ENCODE assay signal across 17 cellular contexts in genomic region chr10:79488870-79489269, GRCh38. TPM values are rescaled to one million over a fixed set of nuclear protein-coding genes. Genes with fewer than 3 reads are reported as not detected.
A peak's percentile ranks its signal among the peaks of the same experiment; 100 is the strongest.
DNase-seq lines count a peak whose midpoint lies in the region; ATAC-seq and TF ChIP-seq lines count a peak whose summit lies in the region.
"Had no signal": no experiment of that assay in that cellular context is flagged by ENCODE, and none has a peak within 500 bp of the region (broad histone marks: within the 10 kb centered on the region; RNA-seq: fewer than 3 reads in every experiment).

No MANE protein-coding gene starts in this region.

- H3K27me3 Mint-ChIP-seq in activated CD4-positive, alpha-beta T cell treated with anti-CD3 and anti-CD28 coated beads for 36 hours = peaks cover 2% of the 10 kb centered on the region
- H3K27me3 Mint-ChIP-seq in activated CD4-positive, alpha-beta T cell treated with anti-CD3 and anti-CD28 coated beads, Interleukin-2, amount 10 ng/mL, durations not matched to agents 7 days and 5 days = peaks cover 2% of the 10 kb centered on the region
- H3K27me3 Mint-ChIP-seq: CD4-positive, alpha-beta memory T cell had no signal

- intact Hi-C loops in activated CD4-positive, alpha-beta T cell treated with anti-CD3 and anti-CD28 coated beads for 36 hours (cut with DNase I, micrococcal nuclease) = no loop called here
- intact Hi-C loops in lower lobe of right lung (cut with DNase I) = no loop called here

- peak; percentile 33 for ATAC-seq in activated CD4-positive, alpha-beta T cell treated with anti-CD3 and anti-CD28 coated beads for 36 hours
- ATAC-seq in lower lobe of right lung = no peak
- ATAC-seq: WTC11 had no signal

- no peaks in the 10 kb centered on the region for H3K27me3 ChIP-seq in lower lobe of right lung (ENCODE audit: low read depth)
- no peaks in the 10 kb centered on the region for H3K27me3 ChIP-seq in tibial nerve
- H3K27me3 ChIP-seq in MG63 = no peaks in the 10 kb centered on the region
- H3K27me3 ChIP-seq: body of pancreas had no signal

- TF ChIP-seq POLR2A in tibial nerve (IDR thresholded peaks at IDR 0.05) = no peak

- TF ChIP-seq CTCF in lower lobe of right lung (IDR thresholded peaks at IDR 0.05) (no peak), tibial nerve (IDR thresholded peaks at IDR 0.05) (no peak)

- H3K9me3 ChIP-seq in lower lobe of right lung (no peaks in the 10 kb centered on the region), tibial nerve (no peaks in the 10 kb centered on the region), MG63 (no peaks in the 10 kb centered on the region)
- H3K9me3 ChIP-seq: body of pancreas had no signal

- no peak overlapping the region for H3K4me3 Mint-ChIP-seq in activated CD4-positive, alpha-beta T cell treated with anti-CD3 and anti-CD28 coated beads for 36 hours
- no peak overlapping the region for H3K4me3 Mint-ChIP-seq in activated CD4-positive, alpha-beta T cell treated with anti-CD3 and anti-CD28 coated beads, Interleukin-2, amount 10 ng/mL, durations not matched to agents 7 days and 5 days
- H3K4me3 Mint-ChIP-seq: activated naive CD4-positive, alpha-beta T cell treated with anti-CD3 and anti-CD28 coated beads for 36 hours; CD4-positive, alpha-beta memory T cell; memory B cell; WTC11 had no signal

- H3K36me3 Mint-ChIP-seq in activated CD4-positive, alpha-beta T cell treated with anti-CD3 and anti-CD28 coated beads for 36 hours (ENCODE audit: low read depth) = no peaks in the 10 kb centered on the region
- no peaks in the 10 kb centered on the region for H3K36me3 Mint-ChIP-seq in activated CD4-positive, alpha-beta T cell treated with anti-CD3 and anti-CD28 coated beads, Interleukin-2, amount 10 ng/mL, durations not matched to agents 7 days and 5 days (ENCODE audit: low read depth)
- H3K36me3 Mint-ChIP-seq: CD4-positive, alpha-beta memory T cell; memory B cell; WTC11 had no signal

- no peak for TF ChIP-seq EP300 in tibial nerve (IDR thresholded peaks at IDR 0.05)

- no peaks in the 10 kb centered on the region for H3K9me3 Mint-ChIP-seq in activated CD4-positive, alpha-beta T cell treated with anti-CD3 and anti-CD28 coated beads for 36 hours (ENCODE audit: low read depth)
- H3K9me3 Mint-ChIP-seq in activated CD4-positive, alpha-beta T cell treated with anti-CD3 and anti-CD28 coated beads, Interleukin-2, amount 10 ng/mL, durations not matched to agents 7 days and 5 days = no peaks in the 10 kb centered on the region
- H3K9me3 Mint-ChIP-seq: activated naive CD4-positive, alpha-beta T cell treated with anti-CD3 and anti-CD28 coated beads for 36 hours; CD4-positive, alpha-beta memory T cell; memory B cell; WTC11 had no signal

- DNase-seq in activated CD4-positive, alpha-beta T cell treated with anti-CD3 and anti-CD28 coated beads for 36 hours = no peak
- DNase-seq in activated CD4-positive, alpha-beta T cell treated with anti-CD3 and anti-CD28 coated beads, Interleukin-2, amount 10 ng/mL, durations not matched to agents 7 days and 5 days = no peak
- DNase-seq in amniotic epithelial cell (ENCODE audit: low read depth) (peak; percentile 19), lower lobe of right lung (no peak), tibial nerve (ENCODE audit: low spot score in 2 of 2) (no peak), MG63 (no peak), NCI-H187 treated with DMSO at 0.1 percent for 48 hours (lab: John Stamatoyannopoulos, UW) (no peak), middle frontal gyrus (ENCODE audit: extremely low spot score, low spot score) (no peak)
- DNase-seq: activated CD8-positive, alpha-beta memory T cell treated with anti-CD3 and anti-CD28 coated beads, Interleukin-2, amount 50 U/mL, for 4 hours; activated naive CD4-positive, alpha-beta T cell treated with anti-CD3 and anti-CD28 coated beads for 36 hours; CD4-positive, alpha-beta memory T cell; NCI-H1930; NCI-H510A treated with DMSO at 0.1 percent for 48 hours; nucleus accumbens had no signal

- CTCF ChIA-PET in activated CD4-positive, alpha-beta T cell treated with anti-CD3 and anti-CD28 coated beads for 36 hours (lab: Charles Lee) = interaction anchor here (2.9 kb wide), 1 partner anchor 115 kb away, joined by 28 read pairs; no protein-coding TSS in a partner anchor
- CTCF ChIA-PET in activated CD4-positive, alpha-beta T cell treated with anti-CD3 and anti-CD28 coated beads, Interleukin-2, amount 10 ng/mL, durations not matched to agents 7 days and 5 days (lab: Charles Lee) = interaction anchor here (1.9 kb wide), 1 partner anchor 12 kb away, joined by 7 read pairs; no protein-coding TSS in a partner anchor

- H3K4me3 ChIP-seq in lower lobe of right lung (no peak overlapping the region), tibial nerve (no peak overlapping the region), MG63 (no peak overlapping the region)
- H3K4me3 ChIP-seq: body of pancreas had no signal

- H3K36me3 ChIP-seq in lower lobe of right lung (no peaks in the 10 kb centered on the region), tibial nerve (no peaks in the 10 kb centered on the region), MG63 (no peaks in the 10 kb centered on the region)

- H3K27ac Mint-ChIP-seq in activated CD4-positive, alpha-beta T cell treated with anti-CD3 and anti-CD28 coated beads for 36 hours = no peak overlapping the region
- no peak overlapping the region for H3K27ac Mint-ChIP-seq in activated CD4-positive, alpha-beta T cell treated with anti-CD3 and anti-CD28 coated beads, Interleukin-2, amount 10 ng/mL, durations not matched to agents 7 days and 5 days
- H3K27ac Mint-ChIP-seq: activated naive CD4-positive, alpha-beta T cell treated with anti-CD3 and anti-CD28 coated beads for 36 hours; memory B cell; WTC11 had no signal

- WGBS in tibial nerve, 2 donors = 77 to 91% methylated on average over 3 of the region's 3 CpGs

- H3K27ac ChIP-seq in lower lobe of right lung (peak overlapping the region; percentile 34), tibial nerve (peak overlapping the region in 3 of 4 donors; percentile 21 to 82 (median 60))

- H3K4me1 Mint-ChIP-seq in activated CD4-positive, alpha-beta T cell treated with anti-CD3 and anti-CD28 coated beads for 36 hours = no peaks in the 10 kb centered on the region
- H3K4me1 Mint-ChIP-seq in activated CD4-positive, alpha-beta T cell treated with anti-CD3 and anti-CD28 coated beads, Interleukin-2, amount 10 ng/mL, durations not matched to agents 7 days and 5 days = no peaks in the 10 kb centered on the region
- H3K4me1 Mint-ChIP-seq: CD4-positive, alpha-beta memory T cell had no signal

- POLR2A ChIA-PET in activated CD4-positive, alpha-beta T cell treated with anti-CD3 and anti-CD28 coated beads for 36 hours (lab: Charles Lee) = interaction anchor here (0.6 kb wide), 1 partner anchor 129 kb away, joined by 3 read pairs; no protein-coding TSS in a partner anchor
- POLR2A ChIA-PET in activated CD4-positive, alpha-beta T cell treated with anti-CD3 and anti-CD28 coated beads, Interleukin-2, amount 10 ng/mL, durations not matched to agents 7 days and 5 days (lab: Charles Lee) = no interaction called here

- H3K4me1 ChIP-seq in lower lobe of right lung (peaks cover 23% of the 10 kb centered on the region), tibial nerve (peaks cover 0 to 37% (median 14%) of the 10 kb centered on the region in 4 donors)
- H3K4me1 ChIP-seq: body of pancreas had no signal

RNA-seq across cellular contexts. Expression of gene EIF5AL1, which starts 23.5 kb away (rescaled TPM):
- total RNA-seq in activated CD4-positive, alpha-beta T cell treated with anti-CD3 and anti-CD28 coated beads for 36 hours = under 1 TPM; 0.18 to 0.46 TPM
- under 1 TPM; 0.06 to 0.37 TPM for total RNA-seq in activated CD4-positive, alpha-beta T cell treated with anti-CD3 and anti-CD28 coated beads, Interleukin-2, amount 10 ng/mL, durations not matched to agents 7 days and 5 days
- total RNA-seq in lower lobe of right lung (not detected), tibial nerve (under 1 TPM in 1 of 4 donors, not detected in 3; 0.90 TPM)
- total RNA-seq in MG63 (2014; rRNA removed; shearing (Covaris generic); ENCODE audit: low replicate concordance) = 0.69 and 1.0 TPM in 2 replicates
- total RNA-seq: body of pancreas had no signal

RNA-seq across cellular contexts. Expression of gene ZCCHC24, which starts 43.4 kb away (rescaled TPM):
- total RNA-seq in activated CD4-positive, alpha-beta T cell treated with anti-CD3 and anti-CD28 coated beads for 36 hours = under 1 TPM; 0.53 to 0.75 TPM
- under 1 TPM; 0.52 to 0.73 TPM for total RNA-seq in activated CD4-positive, alpha-beta T cell treated with anti-CD3 and anti-CD28 coated beads, Interleukin-2, amount 10 ng/mL, durations not matched to agents 7 days and 5 days
- total RNA-seq in lower lobe of right lung = 34.7 TPM
- 100 to 1,000 TPM; 122 to 165 (median 138) TPM for total RNA-seq in tibial nerve
- total RNA-seq in MG63 (2014; rRNA removed; shearing (Covaris generic); ENCODE audit: low replicate concordance) = 17.8 and 20.5 TPM in 2 replicates

Comparison
In these comparisons a context has a peak if more than half of its experiments do, and no peak if none do; other contexts are left out.
1. RNA of gene ZCCHC24, which starts 43.4 kb away (total RNA-seq): 122 to 165 TPM in tibial nerve, 34.7 TPM in lower lobe of right lung (single experiment) and 17.8 to 20.5 TPM in MG63; 0.53 to 0.75 TPM in activated CD4-positive, alpha-beta T cell treated with anti-CD3 and anti-CD28 coated beads for 36 hours and 0.52 to 0.73 TPM in activated CD4-positive, alpha-beta T cell treated with anti-CD3 and anti-CD28 coated beads, Interleukin-2, amount 10 ng/mL, durations not matched to agents 7 days and 5 days; every median in the first group is over 10 times any median in the second.